Comparison of ENCODE assay signal across 14 cellular contexts in genomic region chr3:51706021-51706485, GRCh38. TPM values are rescaled to one million over a fixed set of nuclear protein-coding genes. Genes with fewer than 3 reads are reported as not detected.
A peak's percentile ranks its signal among the peaks of the same experiment; 100 is the strongest.
DNase-seq lines count a peak whose midpoint lies in the region; ATAC-seq and TF ChIP-seq lines count a peak whose summit lies in the region.
"Had no signal": no experiment of that assay in that cellular context is flagged by ENCODE, and none has a peak within 500 bp of the region (broad histone marks: within the 10 kb centered on the region; RNA-seq: fewer than 3 reads in every experiment).

No MANE protein-coding gene starts in this region.

- H3K4me3 ChIP-seq in left ventricle myocardium inferior (no peak overlapping the region), lower lobe of right lung (no peak overlapping the region), aorta (ENCODE audit: low read length in 2 of 2) (no peak overlapping the region)

- 86 to 93% methylated on average over 3 of the region's 3 CpGs for WGBS in aorta, 2 donors

- H3K4me1 ChIP-seq in left ventricle myocardium inferior = peaks cover 15% of the 10 kb centered on the region
- H3K4me1 ChIP-seq in lower lobe of right lung = no peaks in the 10 kb centered on the region
- H3K4me1 ChIP-seq in aorta (ENCODE audit: control insufficient read depth in 1 of 2, insufficient read depth in 2 of 2, low read length in 2 of 2) = no peaks in the 10 kb centered on the region

- DNase-seq in left ventricle myocardium inferior = peak; percentile 3
- DNase-seq in Right ventricle myocardium superior = no peak
- DNase-seq in lower lobe of right lung = peak; percentile 12
- DNase-seq in aorta = peak; percentile 12 to 28
- no peak for DNase-seq in NCI-H2196 (lab: John Stamatoyannopoulos, UW; ENCODE audit: unreplicated experiment)
- no peak for DNase-seq in anterior cingulate cortex (lab: John Stamatoyannopoulos, UW)
- DNase-seq: cerebellar nuclear complex; effector CD4-positive, alpha-beta T cell; GDM1; SIG-M5 had no signal

- H3K36me3 ChIP-seq in left ventricle myocardium inferior (peaks cover 38% of the 10 kb centered on the region), lower lobe of right lung (peaks cover 33% of the 10 kb centered on the region), aorta (ENCODE audit: control insufficient read depth in 1 of 2, insufficient read depth in 2 of 2, low read length in 1 of 2) (peaks cover 0 to 7% of the 10 kb centered on the region in 2 donors)

- H3K27ac ChIP-seq in left ventricle myocardium inferior (replicated peaks) = no peak overlapping the region
- H3K27ac ChIP-seq in angular gyrus (ENCODE audit: low read depth, low read length) = peak overlapping the region; percentile 18
- H3K27ac ChIP-seq in lower lobe of right lung = no peak overlapping the region
- no peak overlapping the region for H3K27ac ChIP-seq in aorta (ENCODE audit: low read depth in 1 of 2, low read length in 2 of 2)
- H3K27ac ChIP-seq: stomach, tibial nerve had no signal

- no peaks in the 10 kb centered on the region for H3K27me3 ChIP-seq in left ventricle myocardium inferior (ENCODE audit: low read depth)
- H3K27me3 ChIP-seq in lower lobe of right lung (ENCODE audit: low read depth) = no peaks in the 10 kb centered on the region
- no peaks in the 10 kb centered on the region for H3K27me3 ChIP-seq in aorta (ENCODE audit: control insufficient read depth in 1 of 2, insufficient read depth in 2 of 2, low read length in 1 of 2)
- H3K27me3 ChIP-seq: tibial nerve had no signal

- no peak for TF ChIP-seq CTCF in left ventricle myocardium inferior (IDR thresholded peaks at IDR 0.05; ENCODE audit: borderline replicate concordance)
- no peak for TF ChIP-seq CTCF in lower lobe of right lung (IDR thresholded peaks at IDR 0.05)

- H3K9me3 ChIP-seq in left ventricle myocardium inferior (replicated peaks) (no peaks in the 10 kb centered on the region), lower lobe of right lung (no peaks in the 10 kb centered on the region), aorta (ENCODE audit: control insufficient read depth, low read length) (no peaks in the 10 kb centered on the region)
- H3K9me3 ChIP-seq: stomach, tibial nerve had no signal

- no peak for ATAC-seq in Right ventricle myocardium superior (ENCODE audit: poor library complexity)
- no peak for ATAC-seq in lower lobe of right lung
- no peak for ATAC-seq in aorta (ENCODE audit: low FRiP score)

- intact Hi-C loops in left ventricle myocardium inferior (cut with micrococcal nuclease) = no loop called here
- intact Hi-C loops in Right ventricle myocardium superior (cut with DNase I) = no loop called here
- intact Hi-C loops in lower lobe of right lung (cut with DNase I) = no loop called here
- intact Hi-C loops in aorta (cut with DNase I) = no loop called here

RNA-seq across cellular contexts. Expression of gene GRM2, which starts 0.8 kb away (rescaled TPM):
- 0.41 TPM for total RNA-seq in left ventricle myocardium inferior
- total RNA-seq in Right ventricle myocardium superior = 0.08 TPM
- 0.15 TPM for total RNA-seq in lower lobe of right lung
- total RNA-seq in aorta = under 1 TPM; 0.52 to 0.87 TPM
- under 1 TPM in 1 of 2 donors, not detected in 1; 0.18 TPM for polyA plus RNA-seq in aorta
- total RNA-seq: left colon had no signal

RNA-seq across cellular contexts. Expression of gene TEX264, which starts 35.0 kb away (rescaled TPM):
- total RNA-seq in left ventricle myocardium inferior = 33.9 TPM
- total RNA-seq in Right ventricle myocardium superior = 34.7 TPM
- total RNA-seq in lower lobe of right lung = 43.5 TPM
- total RNA-seq in aorta = 10 to 100 TPM; 18.2 to 26.0 TPM
- polyA plus RNA-seq in aorta = 10 to 100 TPM; 25.0 to 40.7 TPM

Comparison
In these comparisons a context has a peak if more than half of its experiments do, and no peak if none do; other contexts are left out.
1. DNase-seq: peak in left ventricle myocardium inferior (single experiment), lower lobe of right lung (single experiment) and aorta (2 of 2); none in Right ventricle myocardium superior (single experiment), NCI-H2196 (single experiment) and anterior cingulate cortex (0 of 58).